In genomic region chr14:95564060-95564459, GRCh38 we compare ENCODE assay signal across 25 cellular contexts. TPM values are rescaled to one million over a fixed set of nuclear protein-coding genes. Genes with fewer than 3 reads are reported as not detected.
DNase-seq lines count a peak whose midpoint lies in the region; ATAC-seq and TF ChIP-seq lines count a peak whose summit lies in the region.
"Had no signal": no experiment of that assay in that cellular context is flagged by ENCODE, and none has a peak within 500 bp of the region (broad histone marks: within the 10 kb centered on the region; RNA-seq: fewer than 3 reads in every experiment).

No MANE protein-coding gene starts in this region.

- H3K4me1 ChIP-seq in H9 (ENCODE audit: insufficient read depth, low read length) (peaks cover 3% of the 10 kb centered on the region; the same call in 1 of the 2 replicates), right cardiac atrium (ENCODE audit: control insufficient read depth, insufficient read depth, low read length) (no peaks in the 10 kb centered on the region), upper lobe of left lung (peaks cover 0 to 6% (median 0%) of the 10 kb centered on the region in 4 donors)
- H3K4me1 ChIP-seq: sigmoid colon had no signal

- no peak overlapping the region for H3K14ac ChIP-seq in H9 (ENCODE audit: insufficient read depth, low read length)

- H2BK20ac ChIP-seq in H9 (ENCODE audit: low read depth, low read length, poor library complexity, severe bottlenecking), result no peak overlapping the region

- no peaks in the 10 kb centered on the region for H3K23me2 ChIP-seq in H9 (ENCODE audit: insufficient read length, low read depth, low read length, poor library complexity, severe bottlenecking)

- no peak overlapping the region for H3K4me3 Mint-ChIP-seq in H9
- H3K4me3 Mint-ChIP-seq in stimulated activated naive CD8-positive, alpha-beta T cell treated with anti-CD3 and anti-CD28 coated beads, Interleukin-15, amount 100 ng/mL, for 72 hours, result no peak overlapping the region
- H3K4me3 Mint-ChIP-seq: activated T-cell treated with anti-CD3 and anti-CD28 coated beads, Interleukin-2, amount 50 U/mL, for 24 hours; CD8-positive, alpha-beta memory T cell; mesothelial cell of epicardium had no signal

- no peak overlapping the region for H3K23ac ChIP-seq in H9 (ENCODE audit: insufficient read length, low read depth, low read length)

- H3K9me3 Mint-ChIP-seq in H9, result peaks cover 0 to 2% of the 10 kb centered on the region in 2 experiments; a peak in 2 of 5 replicates
- H3K9me3 Mint-ChIP-seq in stimulated activated naive CD8-positive, alpha-beta T cell treated with anti-CD3 and anti-CD28 coated beads, Interleukin-15, amount 100 ng/mL, for 72 hours, result no peaks in the 10 kb centered on the region
- H3K9me3 Mint-ChIP-seq: activated T-cell treated with anti-CD3 and anti-CD28 coated beads, Interleukin-2, amount 50 U/mL, for 24 hours; CD8-positive, alpha-beta memory T cell; mesothelial cell of epicardium had no signal

- no peaks in the 10 kb centered on the region for H4K20me1 ChIP-seq in H9 (ENCODE audit: control insufficient read depth, insufficient read depth, insufficient read length)

- no peak for TF ChIP-seq EP300 in upper lobe of left lung (IDR thresholded peaks at IDR 0.05)

- H2AFZ ChIP-seq in H9 (ENCODE audit: low read length), result no peak overlapping the region

- no peak overlapping the region for H3T11ph ChIP-seq in H9 (ENCODE audit: low read length)

- WGBS in H9 (ENCODE audit: extremely low coverage, insufficient read length, low lambda C conversion rate), result no CpG with 5 or more reads among the region's 4 CpGs
- 61% methylated on average over 4 of the region's 4 CpGs for WGBS in right cardiac atrium
- whole genome bisulfite sequencing in upper lobe of left lung, 2 donors, result 50 to 80% methylated on average over 1 to 4 of the region's 4 CpGs

- no peak overlapping the region for H2BK120ac ChIP-seq in H9 (ENCODE audit: low read depth, low read length, poor library complexity, severe bottlenecking)

- H2BK5ac ChIP-seq in H9 (ENCODE audit: insufficient read length, low read length), result no peak overlapping the region

- ATAC-seq in right cardiac atrium (peak; percentile 55 to 70), upper lobe of left lung (ENCODE audit: low FRiP score in 2 of 2) (no peak), GM21786 (IDR thresholded peaks at IDR 0.05; ENCODE audit: unreplicated experiment) (no peak)
- ATAC-seq in stimulated activated naive CD8-positive, alpha-beta T cell treated with anti-CD3 and anti-CD28 coated beads, Interleukin-15, amount 100 ng/mL, for 72 hours, result no peak
- ATAC-seq: esophagus mucosa had no signal

- H3K9me3 ChIP-seq in H9 (ENCODE audit: control insufficient read depth, low read depth, low read length), result no peaks in the 10 kb centered on the region
- no peaks in the 10 kb centered on the region for H3K9me3 ChIP-seq in right cardiac atrium (ENCODE audit: control insufficient read depth, low read length)
- no peaks in the 10 kb centered on the region for H3K9me3 ChIP-seq in upper lobe of left lung
- H3K9me3 ChIP-seq: neutrophil, vagina had no signal

- no peaks in the 10 kb centered on the region for H3K27me3 ChIP-seq in H9 (ENCODE audit: insufficient read depth, low read length)
- H3K27me3 ChIP-seq in right cardiac atrium (ENCODE audit: control insufficient read depth, insufficient read depth), result no peaks in the 10 kb centered on the region
- H3K27me3 ChIP-seq in upper lobe of left lung, result no peaks in the 10 kb centered on the region
- H3K27me3 ChIP-seq: brain microvascular endothelial cell, dorsolateral prefrontal cortex, sigmoid colon, vagina had no signal

- no peak overlapping the region for H3K4me3 ChIP-seq in right cardiac atrium (ENCODE audit: low read length)
- no peak overlapping the region for H3K4me3 ChIP-seq in upper lobe of left lung
- H3K4me3 ChIP-seq: sigmoid colon, vagina had no signal

- H2BK15ac ChIP-seq in H9 (ENCODE audit: low read depth, low read length), result no peak overlapping the region

- H4K91ac ChIP-seq in H9 (ENCODE audit: insufficient read length, low read depth, low read length), result no peak overlapping the region

- no peak overlapping the region for H3K56ac ChIP-seq in H9 (ENCODE audit: insufficient read length, low read depth, low read length)

- peak overlapping the region in 1 of 3 experiments; percentile 76; a peak in 1 of 7 replicates for H3K27ac Mint-ChIP-seq in H9
- no peak overlapping the region for H3K27ac Mint-ChIP-seq in stimulated activated naive CD8-positive, alpha-beta T cell treated with anti-CD3 and anti-CD28 coated beads, Interleukin-15, amount 100 ng/mL, for 72 hours
- H3K27ac Mint-ChIP-seq: activated T-cell treated with anti-CD3 and anti-CD28 coated beads, Interleukin-2, amount 50 U/mL, for 24 hours; mesothelial cell of epicardium had no signal

- H2BK12ac ChIP-seq in H9 (ENCODE audit: insufficient read length, low read depth, low read length), result no peak overlapping the region

- no peaks in the 10 kb centered on the region for H3K36me3 ChIP-seq in upper lobe of left lung
- H3K36me3 ChIP-seq: brain microvascular endothelial cell, neutrophil, sigmoid colon, vagina had no signal

- peaks cover 29% of the 10 kb centered on the region for H3K27me3 Mint-ChIP-seq in H9 (ENCODE audit: low read depth)
- H3K27me3 Mint-ChIP-seq in stimulated activated naive CD8-positive, alpha-beta T cell treated with anti-CD3 and anti-CD28 coated beads, Interleukin-15, amount 100 ng/mL, for 72 hours, result peaks cover 19% of the 10 kb centered on the region

- TF ChIP-seq CTCF in H9 (conservative IDR thresholded peaks at IDR 0.05) (no peak), upper lobe of left lung (IDR thresholded peaks at IDR 0.05) (no peak)

- intact Hi-C loops in right cardiac atrium (cut with DNase I), result loop anchor here (5.0 to 10.0 kb wide), 6 partner anchors 208 to 713 kb away; no protein-coding TSS in a partner anchor

- H3K4me2 ChIP-seq in H9 (ENCODE audit: insufficient read depth, insufficient read length, low read length), result no peak overlapping the region

- no peaks in the 10 kb centered on the region for H3K36me3 Mint-ChIP-seq in H9 (ENCODE audit: insufficient read depth in 1 of 3, low read depth in 3 of 3)
- H3K36me3 Mint-ChIP-seq: CD8-positive, alpha-beta memory T cell; mesothelial cell of epicardium had no signal

- H3K18ac ChIP-seq in H9 (ENCODE audit: insufficient read length, low read depth, low read length), result peak overlapping the region; percentile 31

- no peaks in the 10 kb centered on the region for H3K79me1 ChIP-seq in H9 (ENCODE audit: insufficient read depth, low read depth, low read length, poor library complexity, severe bottlenecking)

- H3K27ac ChIP-seq in H9 (ENCODE audit: insufficient read length, low read depth, low read length) (no peak overlapping the region), right cardiac atrium (ENCODE audit: low read length) (no peak overlapping the region), upper lobe of left lung (no peak overlapping the region)
- H3K27ac ChIP-seq: brain microvascular endothelial cell, dorsolateral prefrontal cortex, neutrophil, sigmoid colon, vagina had no signal

- H3K9ac ChIP-seq in H9 (ENCODE audit: extremely low read depth, insufficient read length, low read length), result no peak overlapping the region

- TF ChIP-seq POLR2A in upper lobe of left lung (IDR thresholded peaks at IDR 0.05), result no peak

- peaks cover 17 to 32% of the 10 kb centered on the region in 2 experiments for H3K4me1 Mint-ChIP-seq in H9
- H3K4me1 Mint-ChIP-seq in stimulated activated naive CD8-positive, alpha-beta T cell treated with anti-CD3 and anti-CD28 coated beads, Interleukin-15, amount 100 ng/mL, for 72 hours, result peaks cover 6% of the 10 kb centered on the region

- H4K5ac ChIP-seq in H9 (ENCODE audit: insufficient read length, low read depth, low read length), result no peak overlapping the region

- H2AK5ac ChIP-seq in H9 (ENCODE audit: insufficient read length, low read length), result no peak overlapping the region

- DNase-seq in A172 (ENCODE audit: low spot score) (peak; percentile 11), H9 (no peak), astrocyte of the hippocampus (ENCODE audit: low read depth, low spot score) (peak; percentile 66), right cardiac atrium (peak in 2 of 3 donors; percentile 65 to 79), upper lobe of left lung (no peak), NCI-H128 (lab: John Stamatoyannopoulos, UW; ENCODE audit: unreplicated experiment) (no peak)
- no peak for DNase-seq in stimulated activated naive CD8-positive, alpha-beta T cell treated with anti-CD3 and anti-CD28 coated beads, Interleukin-15, amount 100 ng/mL, for 72 hours
- DNase-seq: activated CD4-positive, alpha-beta T cell treated with anti-CD3 and anti-CD28 coated beads, Interleukin-2, amount 50 U/mL, for 4 hours; activated naive CD4-positive, alpha-beta T cell treated with anti-CD3 and anti-CD28 coated beads, Interleukin-2, amount 50 U/mL, for 16 hours; activated T-cell treated with anti-CD3 and anti-CD28 coated beads, Interleukin-2, amount 50 U/mL, for 24 hours; brain microvascular endothelial cell; CD8-positive, alpha-beta memory T cell; dorsolateral prefrontal cortex; hippocampal formation; NCI-H1417 treated with DMSO at 0.1 percent for 48 hours; NCI-H2227 treated with DMSO at 0.1 percent for 48 hours; NK-92 treated with Interleukin-12 subunit alpha and Interleukin-12 subunit beta, amount 100 ng/mL, for 24 hours; sigmoid colon; stimulated activated CD4-positive, alpha-beta T cell treated with anti-CD3 and anti-CD28 coated beads, Interleukin-2, amount 100 ng/mL, for 24 hours; T-helper 1 cell had no signal

- no peak overlapping the region for H3K4ac ChIP-seq in H9 (ENCODE audit: low read depth, low read length)

- no peaks in the 10 kb centered on the region for H3K79me2 ChIP-seq in H9 (ENCODE audit: insufficient read depth, low read length)

- H4K8ac ChIP-seq in H9 (replicated peaks; ENCODE audit: insufficient read length, low read depth, low read length), result no peak overlapping the region

RNA-seq across cellular contexts. Expression of gene GLRX5, which starts 29.2 kb away (rescaled TPM):
- 53.1 and 56.1 TPM in 2 replicates for total RNA-seq in A172 (2014; rRNA removed; shearing (Covaris generic))
- total RNA-seq in H9 (2021), result 62.2 and 64.0 TPM in 2 replicates
- total RNA-seq in right cardiac atrium, result 10 to 100 TPM; 78.1 to 82.4 (median 78.7) TPM
- polyA plus RNA-seq in right cardiac atrium, result 111 TPM
- total RNA-seq in upper lobe of left lung, result 10 to 100 TPM; 12.6 to 34.8 (median 25.0) TPM

RNA-seq across cellular contexts. Expression of gene SYNE3, which starts 47.6 kb away (rescaled TPM):
- 0.14 and 0.91 TPM in 2 replicates for total RNA-seq in A172 (2014; rRNA removed; shearing (Covaris generic))
- total RNA-seq in H9 (2021), result 0.11 and 0.13 TPM in 2 replicates
- total RNA-seq in right cardiac atrium, result 10 to 100 TPM; 12.1 to 18.0 (median 14.8) TPM
- 5.2 TPM for polyA plus RNA-seq in right cardiac atrium
- 10 to 100 TPM; 15.6 to 38.8 (median 19.0) TPM for total RNA-seq in upper lobe of left lung

Comparison
In these comparisons a context has a peak if more than half of its experiments do, and no peak if none do; other contexts are left out.
1. DNase-seq: peak in A172 (single experiment), astrocyte of the hippocampus (single experiment) and right cardiac atrium (2 of 3); none in H9 (single experiment), upper lobe of left lung (0 of 2), stimulated activated naive CD8-positive, alpha-beta T cell treated with anti-CD3 and anti-CD28 coated beads, Interleukin-15, amount 100 ng/mL, for 72 hours (0 of 2) and NCI-H128 (single experiment).
2. ATAC-seq: peak in right cardiac atrium (2 of 2); none in upper lobe of left lung (0 of 2), stimulated activated naive CD8-positive, alpha-beta T cell treated with anti-CD3 and anti-CD28 coated beads, Interleukin-15, amount 100 ng/mL, for 72 hours (single experiment) and GM21786 (single experiment).